Comparison of ENCODE assay signal across 2 cellular contexts in the genomic region with DNA sequence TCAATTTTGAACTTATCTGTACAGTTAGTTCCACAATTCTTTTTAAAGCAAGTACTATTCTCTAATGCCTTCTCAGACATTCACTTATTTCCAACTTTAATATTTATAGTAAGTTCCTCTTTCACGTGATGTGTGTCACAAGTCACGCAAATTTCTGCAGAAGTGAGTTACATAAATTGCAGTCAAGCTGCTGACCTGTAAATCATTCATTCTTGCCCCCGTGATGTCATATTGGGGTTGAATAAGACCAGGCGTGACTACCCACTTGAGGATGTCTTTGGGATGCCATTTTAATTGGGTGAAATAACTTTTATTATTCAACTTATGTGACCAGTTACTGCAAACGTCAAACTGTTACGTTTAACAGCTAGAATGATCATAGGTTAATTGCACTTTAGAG.
TF ChIP-seq lines count a peak whose summit lies in the region.

No MANE protein-coding gene starts in this region.

TF ChIP-seq in A549, 52 proteins besides CTCF, POLR2A, EP300 and RAD21:
- peak; percentile 39 for TF ChIP-seq JUNB (IDR thresholded peaks at IDR 0.05)
- peak in 1 of 2 experiments; percentile 1; a peak in 1 of 4 replicates for TF ChIP-seq CEBPB (IDR thresholded peaks at IDR 0.05)
- TF ChIP-seq ELK1 (IDR thresholded peaks at IDR 0.05; ENCODE audit: low read depth, low read length): no peak
- TF ChIP-seq HEYL (CRISPR knock-in tag; IDR thresholded peaks at IDR 0.05): no peak

TF ChIP-seq in IMR-90, 13 proteins besides CTCF, POLR2A, EP300 and RAD21:
- TF ChIP-seq RCOR1 (IDR thresholded peaks at IDR 0.05; ENCODE audit: insufficient replicate concordance, low read length): no peak
- no peak for TF ChIP-seq MAZ (IDR thresholded peaks at IDR 0.05; ENCODE audit: borderline replicate concordance, low read depth, low read length)
- no peak for TF ChIP-seq NFE2L2 (IDR thresholded peaks at IDR 0.05; ENCODE audit: low read depth, low read length)
- no peak for TF ChIP-seq USF2 (IDR thresholded peaks at IDR 0.05; ENCODE audit: low read depth, low read length)
- TF ChIP-seq BHLHE40 (IDR thresholded peaks at IDR 0.05; ENCODE audit: low read depth, low read length): no peak
- no peak for TF ChIP-seq CHD1 (IDR thresholded peaks at IDR 0.05; ENCODE audit: low read depth, low read length)
- no peak for TF ChIP-seq RFX5 (IDR thresholded peaks at IDR 0.05; ENCODE audit: low read depth, low read length)
- no peak for TF ChIP-seq MAFK (IDR thresholded peaks at IDR 0.05; ENCODE audit: low read depth, low read length)
- TF ChIP-seq FOS (IDR thresholded peaks at IDR 0.05; ENCODE audit: low read depth, low read length): no peak
TF ChIP-seq in IMR-90: peak in this region for 0.
